Comparison of ENCODE assay signal across 24 cellular contexts in genomic region chr9:109051733-109052132, GRCh38.
"Had no signal": no experiment of that assay in that cellular context is flagged by ENCODE, and none has a peak within 500 bp of the region (broad histone marks: within the 10 kb centered on the region; RNA-seq: fewer than 3 reads in every experiment).

No MANE protein-coding gene starts in this region.

- DNase-seq: activated CD4-positive, alpha-beta T cell treated with anti-CD3 and anti-CD28 coated beads for 48 hours; activated CD4-positive, alpha-beta T cell treated with anti-CD3 and anti-CD28 coated beads, Interleukin-2, amount 50 U/mL, for 48 hours; activated CD8-positive, alpha-beta memory T cell treated with anti-CD3 and anti-CD28 coated beads, Interleukin-2, amount 50 U/mL, for 48 hours; activated naive CD4-positive, alpha-beta T cell; activated T-cell treated with anti-CD3 and anti-CD28 coated beads, Interleukin-2, amount 50 U/mL, for 24 hours; anterior cingulate cortex; cortex of kidney; effector memory CD8-positive, alpha-beta T cell; foreskin keratinocyte; heart right ventricle; lower lobe of right lung; mesendoderm; mucosa of descending colon; posterior cingulate gyrus; right lobe of liver; stimulated activated CD4-positive, alpha-beta T cell treated with anti-CD3 and anti-CD28 coated beads, Interleukin-2, amount 100 ng/mL, for 48 hours; stimulated activated naive CD8-positive, alpha-beta T cell treated with anti-CD3 and anti-CD28 coated beads, Interleukin-15, amount 100 ng/mL, for 72 hours; substantia nigra; T1000; upper lobe of right lung; WERI-Rb-1 had no signal

- H3K27ac ChIP-seq: foreskin keratinocyte, heart right ventricle, lower lobe of right lung, right lobe of liver, upper lobe of right lung, WERI-Rb-1 had no signal

- H3K9me3 Mint-ChIP-seq: activated naive CD4-positive, alpha-beta T cell treated with anti-CD3 and anti-CD28 coated beads, Interleukin-2, amount 50 U/mL, for 72 hours; activated T-cell treated with anti-CD3 and anti-CD28 coated beads, Interleukin-2, amount 50 U/mL, for 24 hours; effector memory CD8-positive, alpha-beta T cell; natural killer cell treated with Interleukin-12 subunit alpha and Interleukin-12 subunit beta and Interleukin-15 and Interleukin-18, amount 100 ng/mL, for 72 hours; stimulated activated naive CD8-positive, alpha-beta T cell treated with anti-CD3 and anti-CD28 coated beads, Interleukin-15, amount 100 ng/mL, for 72 hours had no signal

- H3K4me3 Mint-ChIP-seq: activated T-cell treated with anti-CD3 and anti-CD28 coated beads, Interleukin-2, amount 50 U/mL, for 24 hours; effector memory CD8-positive, alpha-beta T cell; natural killer cell treated with Interleukin-12 subunit alpha and Interleukin-12 subunit beta and Interleukin-15 and Interleukin-18, amount 100 ng/mL, for 72 hours; stimulated activated naive CD8-positive, alpha-beta T cell treated with anti-CD3 and anti-CD28 coated beads, Interleukin-15, amount 100 ng/mL, for 72 hours had no signal

- H3K27ac Mint-ChIP-seq: activated naive CD4-positive, alpha-beta T cell treated with anti-CD3 and anti-CD28 coated beads, Interleukin-2, amount 50 U/mL, for 72 hours; natural killer cell treated with Interleukin-12 subunit alpha and Interleukin-12 subunit beta and Interleukin-15 and Interleukin-18, amount 100 ng/mL, for 72 hours; stimulated activated naive CD8-positive, alpha-beta T cell treated with anti-CD3 and anti-CD28 coated beads, Interleukin-15, amount 100 ng/mL, for 72 hours had no signal

- ATAC-seq: activated CD4-positive, CD25-positive, alpha-beta regulatory T cell treated with anti-CD3 and anti-CD28 coated beads, Interleukin-2, amount 50 U/mL, for 24 hours; activated naive CD4-positive, alpha-beta T cell treated with anti-CD3 and anti-CD28 coated beads, Interleukin-2, amount 50 U/mL, for 72 hours; effector memory CD8-positive, alpha-beta T cell; foreskin keratinocyte; lower lobe of right lung; mucosa of descending colon; natural killer cell treated with Interleukin-12 subunit alpha and Interleukin-12 subunit beta and Interleukin-15 and Interleukin-18, amount 100 ng/mL, for 72 hours; right lobe of liver; stimulated activated naive CD8-positive, alpha-beta T cell treated with anti-CD3 and anti-CD28 coated beads, Interleukin-15, amount 100 ng/mL, for 72 hours; upper lobe of right lung had no signal

- H3K27me3 ChIP-seq: foreskin keratinocyte, heart right ventricle, right lobe of liver, upper lobe of right lung had no signal

- H3K4me1 ChIP-seq: foreskin keratinocyte, lower lobe of right lung, right lobe of liver, upper lobe of right lung had no signal

- H3K4me3 ChIP-seq: heart right ventricle, lower lobe of right lung, mucosa of descending colon, right lobe of liver, upper lobe of right lung had no signal

- H3K9me3 ChIP-seq: heart right ventricle, lower lobe of right lung, mucosa of descending colon, right lobe of liver, upper lobe of right lung had no signal

- H3K27me3 Mint-ChIP-seq: activated T-cell treated with anti-CD3 and anti-CD28 coated beads, Interleukin-2, amount 50 U/mL, for 24 hours; effector memory CD8-positive, alpha-beta T cell; natural killer cell treated with Interleukin-12 subunit alpha and Interleukin-12 subunit beta and Interleukin-15 and Interleukin-18, amount 100 ng/mL, for 72 hours; stimulated activated naive CD8-positive, alpha-beta T cell treated with anti-CD3 and anti-CD28 coated beads, Interleukin-15, amount 100 ng/mL, for 72 hours had no signal
